In genomic region chr7:112084506-112084905, GRCh38 we compare ENCODE assay signal across 10 cellular contexts.
DNase-seq lines count a peak whose midpoint lies in the region; ATAC-seq and TF ChIP-seq lines count a peak whose summit lies in the region.
"Had no signal": no experiment of that assay in that cellular context is flagged by ENCODE, and none has a peak within 500 bp of the region (broad histone marks: within the 10 kb centered on the region; RNA-seq: fewer than 3 reads in every experiment).

No MANE protein-coding gene starts in this region.

- intact Hi-C loops in heart left ventricle (cut with DNase I): loop anchor here in 3 of 10 donors (10.0 kb wide), 1 partner anchor 120 kb away; the partner anchor contains the start of genes DOCK4 (in 3 of the 3) and ZNF277 (in 3 of the 3)

- no peaks in the 10 kb centered on the region for H3K36me3 Mint-ChIP-seq in activated T-helper 17 cell treated with anti-CD3 and anti-CD28 coated beads, Interleukin-2, amount 50 U/mL, for 72 hours (ENCODE audit: low read depth)
- H3K36me3 Mint-ChIP-seq in endodermal cell (ENCODE audit: low read depth): no peaks in the 10 kb centered on the region
- H3K36me3 Mint-ChIP-seq: brain had no signal

- H3K4me1 ChIP-seq in heart left ventricle (peaks cover 0 to 79% (median 19%) of the 10 kb centered on the region in 12 donors), right atrium auricular region (peaks cover 0 to 19% of the 10 kb centered on the region in 2 donors), upper lobe of left lung (peaks cover 15 to 45% (median 35%) of the 10 kb centered on the region in 4 donors), endodermal cell (ENCODE audit: control insufficient read depth, insufficient read depth, low read length) (no peaks in the 10 kb centered on the region)

- H3K36me3 ChIP-seq in heart left ventricle (no peaks in the 10 kb centered on the region), right atrium auricular region (no peaks in the 10 kb centered on the region), upper lobe of left lung (no peaks in the 10 kb centered on the region), endodermal cell (ENCODE audit: control insufficient read depth, insufficient read depth, low read length) (no peaks in the 10 kb centered on the region)

- H3K9me3 ChIP-seq in heart left ventricle (no peaks in the 10 kb centered on the region), right atrium auricular region (no peaks in the 10 kb centered on the region), upper lobe of left lung (no peaks in the 10 kb centered on the region), endodermal cell (ENCODE audit: control insufficient read depth, low read length) (no peaks in the 10 kb centered on the region)

- H3K9me3 Mint-ChIP-seq in activated T-helper 17 cell treated with anti-CD3 and anti-CD28 coated beads, Interleukin-2, amount 50 U/mL, for 72 hours: no peaks in the 10 kb centered on the region
- no peaks in the 10 kb centered on the region for H3K9me3 Mint-ChIP-seq in endodermal cell
- H3K9me3 Mint-ChIP-seq: brain had no signal

- no peaks in the 10 kb centered on the region for H3K4me1 Mint-ChIP-seq in activated T-helper 17 cell treated with anti-CD3 and anti-CD28 coated beads, Interleukin-2, amount 50 U/mL, for 72 hours
- peaks cover 13% of the 10 kb centered on the region for H3K4me1 Mint-ChIP-seq in endodermal cell

- peak in 1 of 4 donors; percentile 47 for TF ChIP-seq EP300 in upper lobe of left lung (IDR thresholded peaks at IDR 0.05)

- no peak overlapping the region for H3K9ac ChIP-seq in endodermal cell (ENCODE audit: extremely low read depth, low read length, poor library complexity, severe bottlenecking)

- H3K27me3 ChIP-seq in heart left ventricle: no peaks in the 10 kb centered on the region
- no peaks in the 10 kb centered on the region for H3K27me3 ChIP-seq in right atrium auricular region
- no peaks in the 10 kb centered on the region for H3K27me3 ChIP-seq in upper lobe of left lung
- H3K27me3 ChIP-seq in endodermal cell (ENCODE audit: control insufficient read depth, insufficient read depth, low read length, poor library complexity, severe bottlenecking): no peaks in the 10 kb centered on the region

- no peak for TF ChIP-seq POLR2A in heart left ventricle (IDR thresholded peaks at IDR 0.05)
- peak in 1 of 4 donors; percentile 12 for TF ChIP-seq POLR2A in upper lobe of left lung (IDR thresholded peaks at IDR 0.05)

- no peak for TF ChIP-seq CTCF in heart left ventricle (IDR thresholded peaks at IDR 0.05)
- no peak for TF ChIP-seq CTCF in right atrium auricular region (IDR thresholded peaks at IDR 0.05)
- TF ChIP-seq CTCF in fibroblast of mammary gland (conservative IDR thresholded peaks at IDR 0.05; ENCODE audit: control insufficient read depth, insufficient read depth, low read depth, low read length): no peak
- no peak for TF ChIP-seq CTCF in upper lobe of left lung (IDR thresholded peaks at IDR 0.05)
- TF ChIP-seq CTCF in endodermal cell (conservative IDR thresholded peaks at IDR 0.05): no peak

- H3K4me3 ChIP-seq in heart left ventricle (peak overlapping the region in 3 of 12 donors; percentile 16 to 27 (median 21)), right atrium auricular region (no peak overlapping the region), fibroblast of mammary gland (ENCODE audit: control insufficient read depth, low read depth, low read length) (no peak overlapping the region), upper lobe of left lung (no peak overlapping the region), endodermal cell (ENCODE audit: low read length) (no peak overlapping the region)

- H3K4me3 Mint-ChIP-seq in activated T-helper 17 cell treated with anti-CD3 and anti-CD28 coated beads, Interleukin-2, amount 50 U/mL, for 72 hours: no peak overlapping the region
- no peak overlapping the region for H3K4me3 Mint-ChIP-seq in endodermal cell
- H3K4me3 Mint-ChIP-seq: brain had no signal

- WGBS in heart left ventricle, 4 donors: 33 to 46% (median 39%) methylated on average over 3 of the region's 3 CpGs
- 23 to 25% methylated on average over 3 of the region's 3 CpGs for WGBS in upper lobe of left lung, 2 donors
- WGBS in endodermal cell (ENCODE audit: insufficient coverage in 1 of 2, insufficient read length in 1 of 2), 2 experiments: 87 to 100% methylated on average over 1 to 3 of the region's 3 CpGs

- H3K27ac ChIP-seq in heart left ventricle (peak overlapping the region in 9 of 12 donors; percentile 6 to 94 (median 32)), right atrium auricular region (peak overlapping the region in 1 of 2 donors; percentile 53), upper lobe of left lung (peak overlapping the region; percentile 57 to 75 (median 65)), endodermal cell (ENCODE audit: low read depth, low read length) (no peak overlapping the region)

- peaks cover 10% of the 10 kb centered on the region for H3K27me3 Mint-ChIP-seq in activated T-helper 17 cell treated with anti-CD3 and anti-CD28 coated beads, Interleukin-2, amount 50 U/mL, for 72 hours
- no peaks in the 10 kb centered on the region for H3K27me3 Mint-ChIP-seq in endodermal cell (ENCODE audit: insufficient read depth)
- H3K27me3 Mint-ChIP-seq: brain had no signal

- DNase-seq in heart left ventricle (no peak), right atrium auricular region (ENCODE audit: low spot score) (no peak), fibroblast of mammary gland (ENCODE audit: low read depth) (peak; percentile 41), upper lobe of left lung (peak in 1 of 2 donors; percentile 35), endodermal cell (no peak)
- no peak for DNase-seq in activated CD4-positive, alpha-beta T cell treated with anti-CD3 and anti-CD28 coated beads, Interleukin-2, amount 50 U/mL, for 48 hours
- DNase-seq: NCI-H510A had no signal

- ATAC-seq in heart left ventricle (peak in 3 of 4 donors; percentile 25 to 43 (median 32)), HG03196 (IDR thresholded peaks at IDR 0.05; ENCODE audit: unreplicated experiment) (peak; percentile 51), upper lobe of left lung (ENCODE audit: low FRiP score in 2 of 2) (peak in 1 of 2 donors; percentile 38)
- ATAC-seq in activated T-helper 17 cell treated with anti-CD3 and anti-CD28 coated beads, Interleukin-2, amount 50 U/mL, for 72 hours (replicated peaks): no peak

- no peak overlapping the region for H3K27ac Mint-ChIP-seq in activated T-helper 17 cell treated with anti-CD3 and anti-CD28 coated beads, Interleukin-2, amount 50 U/mL, for 72 hours
- no peak overlapping the region for H3K27ac Mint-ChIP-seq in endodermal cell
- H3K27ac Mint-ChIP-seq: brain had no signal
